8 cellular contexts compared by ENCODE assay signal in genomic region chr19:49469828-49470614, GRCh38.
A peak's percentile ranks its signal among the peaks of the same experiment; 100 is the strongest.
DNase-seq lines count a peak whose midpoint lies in the region; ATAC-seq and TF ChIP-seq lines count a peak whose summit lies in the region.

No MANE protein-coding gene starts in this region.

- no peak for TF ChIP-seq CTCF in epithelial cell of esophagus (IDR thresholded peaks at IDR 0.05; ENCODE audit: insufficient read depth, low read depth, low read length, missing control alignments)

- peak; percentile 42 for ATAC-seq in GM18520 (IDR thresholded peaks at IDR 0.05; ENCODE audit: unreplicated experiment)
- peak; percentile 43 for ATAC-seq in HG02981 (IDR thresholded peaks at IDR 0.05; ENCODE audit: unreplicated experiment)
- ATAC-seq in GM19328 (IDR thresholded peaks at IDR 0.05; ENCODE audit: unreplicated experiment) = no peak

- DNase-seq in activated CD4-positive, alpha-beta T cell treated with anti-CD3 and anti-CD28 coated beads for 4 hours = peak; percentile 67 to 69
- DNase-seq in epithelial cell of esophagus (ENCODE audit: low read depth) (peak; percentile 10), OCI-M2 (lab: John Stamatoyannopoulos, UW; ENCODE audit: unreplicated experiment) (no peak), NCI-H446 treated with DMSO at 0.1 percent for 48 hours (lab: John Stamatoyannopoulos, UW) (no peak)
- DNase-seq in stimulated activated naive CD4-positive, alpha-beta T cell (lab: John Stamatoyannopoulos, UW) = peak; percentile 60 to 75 (median 72)

- H3K4me3 ChIP-seq in epithelial cell of esophagus (ENCODE audit: low read length) = no peak overlapping the region

Comparison
In these comparisons a context has a peak if more than half of its experiments do, and no peak if none do; other contexts are left out.
1. DNase-seq: peak in activated CD4-positive, alpha-beta T cell treated with anti-CD3 and anti-CD28 coated beads for 4 hours (2 of 2), epithelial cell of esophagus (single experiment) and stimulated activated naive CD4-positive, alpha-beta T cell (6 of 6); none in OCI-M2 (single experiment) and NCI-H446 treated with DMSO at 0.1 percent for 48 hours (single experiment).